In genomic region chr20:3340443-3340842, GRCh38 we compare ENCODE assay signal across 11 cellular contexts.
DNase-seq lines count a peak whose midpoint lies in the region; ATAC-seq and TF ChIP-seq lines count a peak whose summit lies in the region.
"Had no signal": no experiment of that assay in that cellular context is flagged by ENCODE, and none has a peak within 500 bp of the region (broad histone marks: within the 10 kb centered on the region; RNA-seq: fewer than 3 reads in every experiment).

No MANE protein-coding gene starts in this region.

- no peak overlapping the region for H3K4me3 ChIP-seq in ovary

- intact Hi-C loops in head of caudate nucleus (cut with DNase I) (no loop called here), ovary (cut with DNase I) (no loop called here)

- ATAC-seq in HG03097 (IDR thresholded peaks at IDR 0.05; ENCODE audit: low FRiP score, unreplicated experiment): no peak
- no peak for ATAC-seq in HG03565 (IDR thresholded peaks at IDR 0.05; ENCODE audit: unreplicated experiment)
- ATAC-seq: activated CD4-positive, alpha-beta T cell treated with anti-CD3 and anti-CD28 coated beads for 36 hours had no signal

- no peaks in the 10 kb centered on the region for H3K9me3 ChIP-seq in ovary

- peaks cover 2% of the 10 kb centered on the region for H3K4me1 ChIP-seq in ovary (ENCODE audit: insufficient read depth)
- H3K4me1 ChIP-seq: parathyroid adenoma had no signal

- H3K36me3 ChIP-seq in ovary: no peaks in the 10 kb centered on the region

- peak; percentile 42 for DNase-seq in AG09319 (ENCODE audit: extremely low read depth, low read depth)
- DNase-seq in NCI-H69 (lab: John Stamatoyannopoulos, UW): peak; percentile 20
- DNase-seq in head of caudate nucleus: peak in 33 of 42 donors; percentile 18 to 71 (median 45)
- DNase-seq in ovary: peak in 4 of 5 donors; percentile 16 to 59 (median 26)
- no peak for DNase-seq in stimulated activated CD4-positive, alpha-beta T cell treated with anti-CD3 and anti-CD28 coated beads, Interleukin-4, amount 100 ng/mL, for 24 hours
- DNase-seq in NCI-H1105 (lab: John Stamatoyannopoulos, UW): no peak
- DNase-seq: activated CD4-positive, alpha-beta T cell treated with anti-CD3 and anti-CD28 coated beads for 36 hours; activated gamma-delta T cell had no signal

- H3K27ac ChIP-seq in ovary: no peak overlapping the region
- H3K27ac ChIP-seq: parathyroid adenoma had no signal

- no peak for TF ChIP-seq POLR2A in ovary (IDR thresholded peaks at IDR 0.05)

- no peak for TF ChIP-seq EP300 in ovary (IDR thresholded peaks at IDR 0.05)

- no peaks in the 10 kb centered on the region for H3K27me3 ChIP-seq in ovary

- no peak for TF ChIP-seq CTCF in AG09319 (IDR thresholded peaks at IDR 0.05; ENCODE audit: low read depth, low read length)
- no peak for TF ChIP-seq CTCF in ovary (IDR thresholded peaks at IDR 0.05)

- WGBS in ovary, 3 donors: 25 to 42% (median 40%) methylated on average over 9 of the region's 9 CpGs

Comparison
In these comparisons a context has a peak if more than half of its experiments do, and no peak if none do; other contexts are left out.
1. DNase-seq: peak in AG09319 (single experiment), NCI-H69 (single experiment), head of caudate nucleus (33 of 42) and ovary (4 of 5); none in stimulated activated CD4-positive, alpha-beta T cell treated with anti-CD3 and anti-CD28 coated beads, Interleukin-4, amount 100 ng/mL, for 24 hours (single experiment) and NCI-H1105 (single experiment).